Comparison of ENCODE assay signal across 29 cellular contexts in genomic region chr5:72688926-72689325, GRCh38.
A peak's percentile ranks its signal among the peaks of the same experiment; 100 is the strongest.
DNase-seq lines count a peak whose midpoint lies in the region; ATAC-seq and TF ChIP-seq lines count a peak whose summit lies in the region.
"Had no signal": no experiment of that assay in that cellular context is flagged by ENCODE, and none has a peak within 500 bp of the region (broad histone marks: within the 10 kb centered on the region; RNA-seq: fewer than 3 reads in every experiment).

No MANE protein-coding gene starts in this region.

- CTCF ChIA-PET in SK-N-SH (lab: Yijun Ruan, JAX): interaction anchor here (2.5 to 3.2 kb wide), 4 partner anchors 79 to 323 kb away, joined by 10 to 20 read pairs (median 13); partner anchors contain the start of gene TNPO1

- H3K4me1 ChIP-seq in SK-N-SH (ENCODE audit: control insufficient read depth in 1 of 2, insufficient read depth in 2 of 2, low read depth in 1 of 2, low read length in 1 of 2): peaks cover 0 to 60% of the 10 kb centered on the region in 2 experiments; a peak in 2 of 4 replicates
- H3K4me1 ChIP-seq: A549; BLaER1; BLaER1 treated with 17β-estradiol and CSF1 and Interleukin-3, amounts not matched to agents 10 nM and 100 nM; Caco-2 had no signal

- H4K20me1 ChIP-seq in SK-N-SH (ENCODE audit: insufficient read depth): no peaks in the 10 kb centered on the region
- H4K20me1 ChIP-seq: BLaER1; BLaER1 treated with 17β-estradiol and CSF1 and Interleukin-3, amounts not matched to agents 10 nM and 100 nM had no signal

- TF ChIP-seq CTCF in SK-N-SH (IDR thresholded peaks at IDR 0.05): no peak

- H3K9me3 ChIP-seq in SK-N-SH: no peaks in the 10 kb centered on the region
- H3K9me3 ChIP-seq: A549; BE2C; BLaER1; BLaER1 treated with 17β-estradiol and CSF1 and Interleukin-3, amounts not matched to agents 10 nM and 100 nM; Caco-2 had no signal

- no peak for ATAC-seq in SK-N-SH treated with all-trans-retinoic acid at 6 μM for 48 hours
- ATAC-seq: A549; CD8-positive, alpha-beta T cell had no signal

- H2AFZ ChIP-seq in SK-N-SH (ENCODE audit: low read depth): no peak overlapping the region

- no peaks in the 10 kb centered on the region for H3K36me3 ChIP-seq in SK-N-SH (replicated peaks in 1 of 2; ENCODE audit: control insufficient read depth in 1 of 2, insufficient read depth in 2 of 2, low read length in 1 of 2)
- H3K36me3 ChIP-seq: BE2C; BLaER1; BLaER1 treated with 17β-estradiol and CSF1 and Interleukin-3, amounts not matched to agents 10 nM and 100 nM had no signal

- TF ChIP-seq EP300 in SK-N-SH (IDR thresholded peaks at IDR 0.05; ENCODE audit: borderline replicate concordance in 1 of 2, low read depth in 1 of 2, low read length in 1 of 2): peak in 1 of 2 experiments; percentile 91; a peak in 2 of 4 replicates

- H3K9me2 ChIP-seq in SK-N-SH: no peaks in the 10 kb centered on the region

- peak; percentile 37; the same call in 1 of the 2 replicates for TF ChIP-seq RAD21 in SK-N-SH (IDR thresholded peaks at IDR 0.05; ENCODE audit: low read length)

- DNase-seq in SK-N-SH: no peak
- no peak for DNase-seq in NCI-H146 treated with DMSO at 0.1 percent for 48 hours (lab: John Stamatoyannopoulos, UW; ENCODE audit: unreplicated experiment)
- no peak for DNase-seq in HuH-7 (ENCODE audit: low spot score)
- DNase-seq: 8988T; ACHN; AML-193; BE2C; C1 segment of cervical spinal cord; Caco-2; Calu3; CD4-positive, alpha-beta memory T cell; CD4-positive, alpha-beta T cell; CD4-positive, CD25-positive, alpha-beta regulatory T cell; CD8-positive, alpha-beta memory T cell; CD8-positive, alpha-beta T cell; COR-L47; DMS 273 treated with DMSO at 0.1 percent for 48 hours; DMS153; DMS53; DMS79; DMS79 treated with DMSO at 0.1 percent for 48 hours; DND-41; EL had no signal

- H3K4me3 ChIP-seq in SK-N-SH (ENCODE audit: low read depth in 2 of 2, low read length in 1 of 2): no peak overlapping the region
- H3K4me3 ChIP-seq: A549; BLaER1; BLaER1 treated with 17β-estradiol and CSF1 and Interleukin-3, amounts not matched to agents 10 nM and 100 nM had no signal

- 50% methylated on average over 3 of the region's 3 CpGs for WGBS in SK-N-SH (ENCODE audit: low lambda C conversion rate)

- POLR2A ChIA-PET in SK-N-SH (lab: Yijun Ruan, JAX): interaction anchor here (0.5 to 2.1 kb wide), 5 partner anchors 35 to 130 kb away, joined by 3 to 12 read pairs (median 4); partner anchors contain the start of gene TNPO1

- H3K79me2 ChIP-seq in SK-N-SH (ENCODE audit: insufficient read depth): no peaks in the 10 kb centered on the region

- no peaks in the 10 kb centered on the region for H3K27me3 ChIP-seq in SK-N-SH (ENCODE audit: insufficient read depth)
- H3K27me3 ChIP-seq: BE2C; BLaER1; BLaER1 treated with 17β-estradiol and CSF1 and Interleukin-3, amounts not matched to agents 10 nM and 100 nM had no signal

- H3K9ac ChIP-seq in SK-N-SH: no peak overlapping the region
- H3K9ac ChIP-seq: BLaER1; BLaER1 treated with 17β-estradiol and CSF1 and Interleukin-3, amounts not matched to agents 10 nM and 100 nM had no signal

- peak overlapping the region in 1 of 2 experiments; percentile 99; a peak in 2 of 4 replicates for H3K27ac ChIP-seq in SK-N-SH (ENCODE audit: low read depth in 2 of 2, low read length in 1 of 2)
- H3K27ac ChIP-seq: 22Rv1; A549; BLaER1; BLaER1 treated with 17β-estradiol and CSF1 and Interleukin-3, amounts not matched to agents 10 nM and 100 nM; C4-2B had no signal

- no peak overlapping the region for H3K4me2 ChIP-seq in SK-N-SH
- H3K4me2 ChIP-seq: A549; BLaER1; BLaER1 treated with 17β-estradiol and CSF1 and Interleukin-3, amounts not matched to agents 10 nM and 100 nM had no signal

- H3F3A ChIP-seq in SK-N-SH (replicated peaks; ENCODE audit: insufficient read depth): no peaks in the 10 kb centered on the region

TF ChIP-seq in SK-N-SH, 30 proteins besides CTCF, POLR2A, EP300 and RAD21 (continues in another document):
- no peak for TF ChIP-seq JUND (IDR thresholded peaks at IDR 0.05)
- TF ChIP-seq FOSL2 (IDR thresholded peaks at IDR 0.05; ENCODE audit: borderline replicate concordance, low read depth): no peak
- peak; percentile 69; the same call in 1 of the 2 replicates for TF ChIP-seq RCOR1 (IDR thresholded peaks at IDR 0.05; ENCODE audit: low read length)
- no peak for TF ChIP-seq USF2 (IDR thresholded peaks at IDR 0.05; ENCODE audit: borderline replicate concordance, low read depth, low read length)
- TF ChIP-seq SMC3 (IDR thresholded peaks at IDR 0.05; ENCODE audit: low read depth, low read length): no peak; the same call in 1 of the 2 replicates
- no peak for TF ChIP-seq NFIC (IDR thresholded peaks at IDR 0.05; ENCODE audit: borderline replicate concordance)
- no peak for TF ChIP-seq TAF1 (IDR thresholded peaks at IDR 0.05; ENCODE audit: borderline replicate concordance, low read depth, low read length)
- TF ChIP-seq ELF1 (IDR thresholded peaks at IDR 0.05): no peak
- no peak for TF ChIP-seq YY1 (IDR thresholded peaks at IDR 0.05; ENCODE audit: low read depth)
- TF ChIP-seq, protein P1, sequence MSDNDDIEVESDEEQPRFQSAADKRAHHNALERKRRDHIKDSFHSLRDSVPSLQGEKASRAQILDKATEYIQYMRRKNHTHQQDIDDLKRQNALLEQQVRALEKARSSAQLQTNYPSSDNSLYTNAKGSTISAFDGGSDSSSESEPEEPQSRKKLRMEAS (IDR thresholded peaks at IDR 0.05; ENCODE audit: low read depth): no peak
- TF ChIP-seq CHD2 (IDR thresholded peaks at IDR 0.05; ENCODE audit: low read length, partially characterized antibody): peak; percentile 38
- TF ChIP-seq PBX3 (IDR thresholded peaks at IDR 0.05): no peak
- TF ChIP-seq FOXM1 (IDR thresholded peaks at IDR 0.05; ENCODE audit: low read depth): no peak

TF ChIP-seq in SK-N-SH treated with all-trans-retinoic acid at 6 μM for 48 hours, 23 proteins besides CTCF, POLR2A, EP300 and RAD21:
- TF ChIP-seq ZNF565 (CRISPR knock-in tag; conservative IDR thresholded peaks at IDR 0.05; ENCODE audit: low read depth) (no peak), TCF4 (CRISPR knock-in tag; IDR thresholded peaks at IDR 0.05; ENCODE audit: borderline replicate concordance) (peak; percentile 85)
TF ChIP-seq in SK-N-SH treated with all-trans-retinoic acid at 6 μM for 48 hours: peak in this region for 1.
